In genomic region chr3:156693166-156693565, GRCh38 we compare ENCODE assay signal across 25 cellular contexts. TPM values are rescaled to one million over a fixed set of nuclear protein-coding genes. Genes with fewer than 3 reads are reported as not detected.
A peak's percentile ranks its signal among the peaks of the same experiment; 100 is the strongest.
DNase-seq lines count a peak whose midpoint lies in the region; ATAC-seq, FAIRE-seq and TF ChIP-seq lines count a peak whose summit lies in the region.
"Had no signal": no experiment of that assay in that cellular context is flagged by ENCODE, and none has a peak within 500 bp of the region (broad histone marks: within the 10 kb centered on the region; RNA-seq: fewer than 3 reads in every experiment).

No MANE protein-coding gene starts in this region.

- peaks cover 37% of the 10 kb centered on the region for H3K4me1 Mint-ChIP-seq in MCF 10A (ENCODE audit: insufficient read depth, unreplicated experiment)
- peaks cover 36% of the 10 kb centered on the region for H3K4me1 Mint-ChIP-seq in T-helper 17 cell

- H2AFZ ChIP-seq in K562 (ENCODE audit: low read depth, low read length): no peak overlapping the region
- H2AFZ ChIP-seq: neural progenitor cell had no signal

- CTCF ChIA-PET in MCF 10A (lab: Yijun Ruan, JAX) (interaction anchor here (0.6 to 0.8 kb wide), 2 partner anchors 18 to 141 kb away, joined by 3 read pairs; no protein-coding TSS in a partner anchor), K562 (lab: Yijun Ruan, JAX; ENCODE audit: low intra/inter-chr PET ratio) (no interaction called here)

- H3K79me2 ChIP-seq in K562 (ENCODE audit: control insufficient read depth, insufficient read depth, low read length): peaks cover 59% of the 10 kb centered on the region

- H3K4me3 ChIP-seq in breast epithelium: no peak overlapping the region
- H3K4me3 ChIP-seq in K562: no peak overlapping the region
- H3K4me3 ChIP-seq: neural progenitor cell, sigmoid colon had no signal

- peak overlapping the region; percentile 57 for H3K27ac Mint-ChIP-seq in MCF 10A (ENCODE audit: low read depth, unreplicated experiment)
- no peak overlapping the region for H3K27ac Mint-ChIP-seq in T-helper 17 cell
- H3K27ac Mint-ChIP-seq: activated CD4-positive, alpha-beta T cell treated with anti-CD3 and anti-CD28 coated beads, Interleukin-2, amount 10 ng/mL, durations not matched to agents 7 days and 5 days; activated naive CD4-positive, alpha-beta T cell treated with anti-CD3 and anti-CD28 coated beads, Interleukin-2, amount 10 ng/mL, durations not matched to agents 7 days and 5 days; endodermal cell; H9; neural progenitor cell had no signal

- no peak for TF ChIP-seq RAD21 in K562 (CRISPR knock-in tag; conservative IDR thresholded peaks at IDR 0.05 in 1 of 2, IDR thresholded peaks at IDR 0.05 in 1 of 2)

- TF ChIP-seq POLR2A in breast epithelium (IDR thresholded peaks at IDR 0.05) (no peak), K562 (conservative IDR thresholded peaks at IDR 0.05) (no peak)

- no peak overlapping the region for H3K9ac ChIP-seq in K562 (ENCODE audit: insufficient read depth in 1 of 2, low read depth in 2 of 2, low read length in 2 of 2)
- H3K9ac ChIP-seq: neural progenitor cell had no signal

- H3K9me1 ChIP-seq in K562 (ENCODE audit: control insufficient read depth, insufficient read depth, low read length): no peaks in the 10 kb centered on the region

- H3K36me3 Mint-ChIP-seq in MCF 10A (ENCODE audit: insufficient read depth, unreplicated experiment) (peaks cover 80% of the 10 kb centered on the region), T-helper 17 cell (ENCODE audit: low read depth) (peaks cover 8% of the 10 kb centered on the region)

- in situ Hi-C loops in K562 (cut with MboI): loop anchor here (25.0 kb wide), 1 partner anchor 556 kb away; no protein-coding TSS in a partner anchor

- DNase-seq in MCF 10A (ENCODE audit: unreplicated experiment): peak; percentile 42
- DNase-seq in breast epithelium (ENCODE audit: low spot score in 2 of 2): no peak
- no peak for DNase-seq in K562 (ENCODE audit: extremely low read depth in 1 of 4, low spot score in 3 of 4)
- DNase-seq in foreskin keratinocyte: peak in 1 of 2 donors; percentile 38
- no peak for DNase-seq in NCI-H2107 (lab: John Stamatoyannopoulos, UW)
- no peak for DNase-seq in T-helper 17 cell
- no peak for DNase-seq in NCI-H2081 treated with DMSO at 0.1 percent for 48 hours (lab: John Stamatoyannopoulos, UW)
- DNase-seq: activated CD4-positive, alpha-beta T cell treated with anti-CD3 and anti-CD28 coated beads, Interleukin-2, amount 10 ng/mL, durations not matched to agents 7 days and 5 days; activated naive CD4-positive, alpha-beta T cell treated with anti-CD3 and anti-CD28 coated beads, Interleukin-2, amount 10 ng/mL, durations not matched to agents 7 days and 5 days; activated T-cell treated with anti-CD3 and anti-CD28 coated beads for 4 hours; caudate nucleus; DMS79 treated with DMSO at 0.1 percent for 48 hours; endodermal cell; H9; immature natural killer cell; NCI-H1105; Right ventricle myocardium superior; sigmoid colon; stimulated activated CD4-positive, alpha-beta T cell treated with anti-CD3 and anti-CD28 coated beads, Interleukin-4, amount 100 ng/mL, for 24 hours; T-helper 9 cell had no signal

- H4K20me1 ChIP-seq in K562 (replicated peaks; ENCODE audit: control insufficient read depth, insufficient read depth, low read length): 0 out of 2 replicates have a peak, but pooled peaks cover 8% of the 10 kb centered on the region

- H3K27me3 Mint-ChIP-seq in MCF 10A (ENCODE audit: insufficient read depth, unreplicated experiment) (no peaks in the 10 kb centered on the region), T-helper 17 cell (no peaks in the 10 kb centered on the region)
- H3K27me3 Mint-ChIP-seq: activated CD4-positive, alpha-beta T cell treated with anti-CD3 and anti-CD28 coated beads, Interleukin-2, amount 10 ng/mL, durations not matched to agents 7 days and 5 days; activated naive CD4-positive, alpha-beta T cell treated with anti-CD3 and anti-CD28 coated beads, Interleukin-2, amount 10 ng/mL, durations not matched to agents 7 days and 5 days had no signal

- FAIRE-seq in K562 (lab: Jason Lieb, UNC): peak; percentile 35

- ATAC-seq in K562 (no peak), foreskin keratinocyte (peak; percentile 57), T-helper 17 cell (no peak), GM18870 (IDR thresholded peaks at IDR 0.05; ENCODE audit: unreplicated experiment) (no peak)

- intact Hi-C loops in MCF 10A (cut with micrococcal nuclease) (loop anchor here (5.0 kb wide), 1 partner anchor 124 kb away; no protein-coding TSS in a partner anchor), breast epithelium (cut with DNase I; ENCODE audit: low total_unique reads) (no loop called here), K562 (cut with micrococcal nuclease) (loop anchor here (5.0 kb wide), 1 partner anchor 134 kb away; the partner anchor contains the start of gene LEKR1)

- no peak for TF ChIP-seq CTCF in MCF 10A (IDR thresholded peaks at IDR 0.05; ENCODE audit: unreplicated experiment)
- TF ChIP-seq CTCF in breast epithelium (IDR thresholded peaks at IDR 0.05): no peak
- no peak for TF ChIP-seq CTCF in K562 (IDR thresholded peaks at IDR 0.05 in 2 of 3, conservative IDR thresholded peaks at IDR 0.05 in 1 of 3; ENCODE audit: insufficient read depth in 2 of 3, low read depth in 1 of 3, low read length in 3 of 3)
- no peak for TF ChIP-seq CTCF in foreskin keratinocyte (conservative IDR thresholded peaks at IDR 0.05)

- H3K36me3 ChIP-seq in breast epithelium: no peaks in the 10 kb centered on the region
- peaks cover 62% of the 10 kb centered on the region for H3K36me3 ChIP-seq in K562 (ENCODE audit: control insufficient read depth, insufficient read depth, low read length)
- H3K36me3 ChIP-seq: neural progenitor cell had no signal

- POLR2A ChIA-PET in MCF 10A (lab: Yijun Ruan, JAX): interaction anchor here (0.6 to 4.6 kb wide), 6 partner anchors 8 to 139 kb away, joined by 3 to 64 read pairs (median 6); partner anchors contain the start of genes SSR3 and TIPARP
- POLR2A ChIA-PET in K562 (lab: Yijun Ruan, JAX): interaction anchor here (0.9 kb wide), 1 partner anchor 169 kb away, joined by 3 read pairs; no protein-coding TSS in a partner anchor

- H3K27ac ChIP-seq in breast epithelium: no peak overlapping the region
- no peak overlapping the region for H3K27ac ChIP-seq in K562 (ENCODE audit: extremely low read depth, low read depth, low read length)
- H3K27ac ChIP-seq in foreskin keratinocyte: peak overlapping the region; percentile 7
- H3K27ac ChIP-seq: 22Rv1, neural progenitor cell, sigmoid colon had no signal

- 75% methylated on average over 2 of the region's 2 CpGs for WGBS in K562 (ENCODE audit: insufficient coverage, low coverage, missing lambda C conversion rate)

- H3K4me1 ChIP-seq in breast epithelium: peaks cover 0 to 6% of the 10 kb centered on the region in 2 donors
- peaks cover 0 to 33% of the 10 kb centered on the region in 2 experiments; a peak in 3 of 5 replicates for H3K4me1 ChIP-seq in K562 (replicated peaks in 1 of 2; ENCODE audit: control insufficient read depth in 2 of 2, insufficient read depth in 2 of 2, low read length in 2 of 2)
- H3K4me1 ChIP-seq in foreskin keratinocyte: peaks cover 54% of the 10 kb centered on the region
- H3K4me1 ChIP-seq: neural progenitor cell had no signal

- TF ChIP-seq EP300 in K562 (IDR thresholded peaks at IDR 0.05; ENCODE audit: low read length): no peak

- H3K9me3 ChIP-seq in breast epithelium: no peaks in the 10 kb centered on the region
- H3K9me3 ChIP-seq in K562 (replicated peaks; ENCODE audit: control insufficient read depth, insufficient read depth, low read depth, low read length): no peaks in the 10 kb centered on the region
- H3K9me3 ChIP-seq in T-helper 17 cell (ENCODE audit: control insufficient read depth, low read length, poor library complexity, severe bottlenecking): no peaks in the 10 kb centered on the region
- H3K9me3 ChIP-seq: sigmoid colon had no signal

- H3K27me3 ChIP-seq in breast epithelium (no peaks in the 10 kb centered on the region), K562 (ENCODE audit: control insufficient read depth in 2 of 2, insufficient read depth in 2 of 2, low read length in 2 of 2) (no peaks in the 10 kb centered on the region), foreskin keratinocyte (no peaks in the 10 kb centered on the region)
- H3K27me3 ChIP-seq: neural progenitor cell, sigmoid colon had no signal

- BruUV-seq in MCF 10A (replicated peaks; lab: Mats Ljungman, UMichigan) (no TSS peak), K562 (replicated peaks; lab: Mats Ljungman, UMichigan) (no TSS peak)

- no peak overlapping the region for H3K4me2 ChIP-seq in K562 (ENCODE audit: insufficient read depth, low read length)
- H3K4me2 ChIP-seq: neural progenitor cell had no signal

- H3K4me3 Mint-ChIP-seq in MCF 10A (ENCODE audit: unreplicated experiment) (no peak overlapping the region), T-helper 17 cell (no peak overlapping the region)
- H3K4me3 Mint-ChIP-seq: activated CD4-positive, alpha-beta T cell treated with anti-CD3 and anti-CD28 coated beads, Interleukin-2, amount 10 ng/mL, durations not matched to agents 7 days and 5 days; activated naive CD4-positive, alpha-beta T cell treated with anti-CD3 and anti-CD28 coated beads, Interleukin-2, amount 10 ng/mL, durations not matched to agents 7 days and 5 days; CD14-positive monocyte; endodermal cell; H9; immature natural killer cell; mesothelial cell of epicardium; neural progenitor cell had no signal

- H3K9me3 Mint-ChIP-seq in MCF 10A (ENCODE audit: unreplicated experiment): no peaks in the 10 kb centered on the region
- H3K9me3 Mint-ChIP-seq: activated CD4-positive, alpha-beta T cell treated with anti-CD3 and anti-CD28 coated beads, Interleukin-2, amount 10 ng/mL, durations not matched to agents 7 days and 5 days; activated naive CD4-positive, alpha-beta T cell treated with anti-CD3 and anti-CD28 coated beads, Interleukin-2, amount 10 ng/mL, durations not matched to agents 7 days and 5 days; CD14-positive monocyte; endodermal cell; H9; immature natural killer cell; neural progenitor cell had no signal

RNA-seq across cellular contexts. Expression of gene TIPARP, which starts 18.8 kb away (rescaled TPM):
- total RNA-seq in MCF 10A (2022) (41.6 and 50.0 TPM in 2 replicates), breast epithelium (100 to 1,000 TPM in 1 of 3 donors, 10 to 100 TPM in 2; 28.5 to 103 (median 45.1) TPM), K562 (2014; rRNA removed) (15.1 and 15.8 TPM in 2 replicates), K562 (2014; rRNA removed; fragmentation: Illumina TruSeq; extraction: Trizol) (23.6 and 27.5 TPM in 2 replicates), K562 (2015; rRNA removed; fragmentation: Illumina TruSeq; extraction: Trizol) (29.4 TPM in 2 replicates), K562 (2021) (14.6 and 16.1 TPM in 2 replicates), foreskin keratinocyte (111 and 116 TPM in 2 replicates), T-helper 17 cell (100 to 1,000 TPM; 126 to 180 TPM)
- total RNA-seq in K562 (2011; cell fraction: chromatin; rRNA removed; ENCODE audit: low replicate concordance): 28.7 and 54.2 TPM in 2 replicates
- total RNA-seq in K562 (2011; cell fraction: nucleolus; rRNA removed): 10.3 and 12.6 TPM in 2 replicates
- 17.4 and 19.8 TPM in 2 replicates for total RNA-seq in K562 (2011; cell fraction: nucleoplasm; rRNA removed)
- polyA plus RNA-seq in K562 (2011; rRNA removed) (11.9 and 12.2 TPM in 2 replicates), K562 (2014; fragmentation: Illumina TruSeq; extraction: Trizol) (18.3 and 20.4 TPM in 2 replicates), K562 (2014; fragmentation: Nextera tagmentation; extraction: Ambion mirVana) (1 to 10 TPM; 2.4 to 3.5 TPM), K562 (2014; rRNA removed) (8.3 and 9.8 TPM in 2 replicates), foreskin keratinocyte (45.3 and 50.3 TPM in 2 replicates)
- polyA plus RNA-seq in K562 (2011; cell fraction: cytosol; rRNA removed): 3.2 and 4.4 TPM in 2 replicates
- 9.7 and 13.4 TPM in 2 replicates for polyA plus RNA-seq in K562 (2011; cell fraction: nucleus; rRNA removed)
- 15.9 and 21.4 TPM in 2 replicates for polyA plus RNA-seq in K562 (2012)
- 16.7 and 20.8 TPM in 2 replicates for polyA minus RNA-seq in K562 (2011; rRNA and poly(A)+ RNA removed)
- 9.1 and 11.1 TPM in 2 replicates for polyA minus RNA-seq in K562 (2011; cell fraction: cytosol; rRNA and poly(A)+ RNA removed)
- polyA minus RNA-seq in K562 (2011; cell fraction: nucleus; rRNA and poly(A)+ RNA removed): 17.1 and 47.2 TPM in 2 replicates
